ENCODE assay signal across 1 cellular context in genomic region chr7:232571-233455, GRCh38.
TF ChIP-seq lines count a peak whose summit lies in the region.

No MANE protein-coding gene starts in this region.

TF ChIP-seq in IMR-90, 13 proteins besides CTCF, POLR2A, EP300 and RAD21 (continued from another document):
- no peak for TF ChIP-seq USF2 (IDR thresholded peaks at IDR 0.05; ENCODE audit: low read depth, low read length)
